ENCODE assay signal across 7 cellular contexts in the genomic region with DNA sequence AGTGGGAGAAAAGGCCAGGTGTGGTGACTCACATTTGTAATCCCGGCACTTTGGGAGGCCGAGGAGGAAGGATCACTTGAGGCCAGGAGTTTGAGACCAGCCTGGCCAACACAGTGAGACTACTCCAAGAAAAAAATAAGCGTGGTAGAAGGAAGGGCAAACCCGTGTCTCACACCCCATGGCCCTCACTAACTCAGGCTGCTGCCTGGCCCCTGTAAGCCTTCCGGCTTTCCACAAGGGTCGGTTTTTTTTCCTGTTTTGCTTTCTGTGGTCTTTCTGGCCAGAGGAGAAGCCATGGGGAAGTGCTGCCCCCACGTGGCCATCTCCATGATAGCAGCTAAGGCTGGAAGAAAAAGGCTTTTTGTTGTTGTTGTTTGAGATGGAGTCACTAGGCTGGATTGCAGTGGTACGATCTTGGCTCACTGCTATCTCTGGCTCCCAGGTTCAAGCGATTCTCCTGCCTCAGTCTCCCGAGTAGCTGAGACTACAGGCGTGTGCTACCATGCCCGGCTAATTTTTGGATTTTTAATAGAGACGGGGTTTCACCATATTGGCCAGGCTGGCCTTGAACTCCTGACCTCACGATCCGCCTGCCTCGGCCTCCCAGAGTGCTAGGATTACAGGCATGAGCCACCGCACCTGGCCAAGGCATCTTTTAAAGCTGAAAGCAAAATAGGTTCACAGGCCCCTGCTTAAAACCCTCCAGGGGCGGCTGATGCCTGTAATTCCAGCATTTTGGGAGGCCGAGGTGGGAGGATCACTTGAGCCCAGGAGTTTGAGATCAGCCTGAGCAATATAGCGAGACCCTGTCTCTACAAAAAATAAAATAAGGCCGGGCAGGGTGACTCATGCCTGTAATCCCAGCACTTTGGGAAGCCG.
DNase-seq lines count a peak whose midpoint lies in the region; TF ChIP-seq lines count a peak whose summit lies in the region.

No MANE protein-coding gene starts in this region.

- in situ Hi-C loops in astrocyte of the spinal cord (cut with HindIII; ENCODE audit: low sequenced_read_pairs): no loop called here

- no peak overlapping the region for H3K4me3 ChIP-seq in GM12864 (ENCODE audit: low read depth, low read length)
- H3K4me3 ChIP-seq in astrocyte of the spinal cord (ENCODE audit: low read depth, low read length): no peak overlapping the region

- DNase-seq in GM12864 (ENCODE audit: low read depth) (peak; percentile 79), NCI-H1417 treated with DMSO at 0.1 percent for 48 hours (lab: John Stamatoyannopoulos, UW) (peak; percentile 34), T1000 (lab: John Stamatoyannopoulos, UW) (peak; percentile 57), astrocyte of the spinal cord (ENCODE audit: low read depth, low spot score) (peak; percentile 70), iPS DF 19.7 (ENCODE audit: low read depth, low spot score) (peak; percentile 33), smooth muscle cell of the brain vasculature (ENCODE audit: low read depth, low spot score) (peak; percentile 46), epidermal melanocyte (ENCODE audit: insufficient read length, low spot score) (no peak)

- TF ChIP-seq CTCF in GM12864 (IDR thresholded peaks at IDR 0.05; ENCODE audit: low read depth, low read length, missing control alignments) (peak; percentile 93), astrocyte of the spinal cord (IDR thresholded peaks at IDR 0.05; ENCODE audit: low read depth, low read length) (peak; percentile 93)
